Comparison of ENCODE assay signal across 22 cellular contexts in genomic region chr9:10910779-10911178, GRCh38.
"Had no signal": no experiment of that assay in that cellular context is flagged by ENCODE, and none has a peak within 500 bp of the region (broad histone marks: within the 10 kb centered on the region; RNA-seq: fewer than 3 reads in every experiment).

No MANE protein-coding gene starts in this region.

- H3K36me3 ChIP-seq: SJSA1 had no signal

- FAIRE-seq: TTC549 had no signal

- H3K4me1 ChIP-seq: SJSA1 had no signal

- ATAC-seq: activated CD8-positive, alpha-beta T cell treated with anti-CD3 and anti-CD28 coated beads for 36 hours; activated naive CD8-positive, alpha-beta T cell treated with anti-CD3 and anti-CD28 coated beads, Interleukin-2, amount 50 U/mL, for 24 hours; activated T-cell treated with anti-CD3 and anti-CD28 coated beads, Interleukin-2, amount 50 U/mL, for 72 hours; Panc1 had no signal

- H3K27me3 ChIP-seq: SJSA1 had no signal

- DNase-seq: activated CD4-positive, alpha-beta T cell treated with anti-CD3 and anti-CD28 coated beads, Interleukin-2, amount 10 ng/mL, durations not matched to agents 24 days and 14 days; activated CD4-positive, alpha-beta T cell treated with anti-CD3 and anti-CD28 coated beads, Interleukin-2, amount 50 U/mL, for 4 hours; activated CD8-positive, alpha-beta T cell treated with anti-CD3 and anti-CD28 coated beads for 36 hours; activated gamma-delta T cell treated with Interleukin-2 at 50 U/mL for 16 hours; activated naive CD4-positive, alpha-beta T cell treated with anti-CD3 and anti-CD28 coated beads, Interleukin-2, amount 10 ng/mL, durations not matched to agents 7 days and 5 days; activated naive CD8-positive, alpha-beta T cell treated with anti-CD3 and anti-CD28 coated beads, Interleukin-2, amount 50 U/mL, for 24 hours; activated T-cell treated with anti-CD3 and anti-CD28 coated beads, Interleukin-2, amount 50 U/mL, for 1 hour; activated T-cell treated with anti-CD3 and anti-CD28 coated beads, Interleukin-2, amount 50 U/mL, for 72 hours; anterior cingulate cortex; central memory CD4-positive, alpha-beta T cell; NCI-H1092 treated with DMSO at 0.1 percent for 48 hours; NCI-H1417; NCI-H146; NCI-H187; NCI-H2081 treated with DMSO at 0.1 percent for 48 hours; NCI-H226; NCI-H524 treated with DMSO at 0.1 percent for 48 hours; SHP77 treated with DMSO at 0.1 percent for 48 hours; SK-N-SH had no signal

- H3K9ac ChIP-seq: SK-N-SH had no signal

- H3K9me3 ChIP-seq: SJSA1, SK-N-SH had no signal

- H3K27ac ChIP-seq: SJSA1 had no signal

- H3K4me3 ChIP-seq: SJSA1 had no signal
